1 cellular context compared by ENCODE assay signal in the genomic region with DNA sequence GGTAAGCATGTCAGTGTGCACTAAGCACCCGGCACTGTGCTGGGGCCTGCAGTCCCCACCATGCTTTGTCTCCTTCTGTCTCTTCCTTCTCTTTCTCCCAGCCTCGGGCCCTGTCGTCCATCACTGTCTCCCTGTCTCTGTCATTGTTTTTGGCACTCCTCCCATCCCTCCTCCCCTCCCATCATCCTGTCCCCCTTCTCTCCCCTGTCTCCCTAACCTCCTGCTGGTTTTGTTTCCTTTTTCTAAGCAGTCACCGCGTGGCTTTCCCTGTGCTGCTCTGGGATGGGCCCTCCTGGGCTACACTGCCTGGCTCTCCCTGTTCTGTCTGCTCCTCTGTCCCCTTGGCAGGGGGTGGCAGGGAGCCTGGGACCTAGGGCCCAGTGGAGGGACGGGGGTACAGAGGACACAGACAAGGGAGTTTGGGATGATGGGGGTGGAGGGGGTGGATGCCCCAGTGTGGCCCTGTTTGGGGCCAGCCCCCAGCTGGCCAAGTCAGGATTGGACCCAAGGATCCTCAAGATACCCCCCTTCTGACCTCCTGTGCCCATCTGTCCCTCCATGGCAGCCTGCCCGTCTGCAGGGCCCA.
TF ChIP-seq lines count a peak whose summit lies in the region.

No MANE protein-coding gene starts in this region.

TF ChIP-seq in HepG2, 621 proteins besides CTCF, POLR2A, EP300 and RAD21:
- TF ChIP-seq ZFP90 (CRISPR knock-in tag; IDR thresholded peaks at IDR 0.05; ENCODE audit: borderline replicate concordance) (no peak), ZNF263 (CRISPR knock-in tag; IDR thresholded peaks at IDR 0.05) (peak; percentile 63; the same call in 1 of the 2 replicates), ZMYM2 (CRISPR knock-in tag; IDR thresholded peaks at IDR 0.05) (no peak)
